20 cellular contexts compared by ENCODE assay signal in genomic region chrX:119728487-119728886, GRCh38. TPM values are rescaled to one million over a fixed set of nuclear protein-coding genes. Genes with fewer than 3 reads are reported as not detected.
DNase-seq lines count a peak whose midpoint lies in the region; ATAC-seq and TF ChIP-seq lines count a peak whose summit lies in the region.
"Had no signal": no experiment of that assay in that cellular context is flagged by ENCODE, and none has a peak within 500 bp of the region (broad histone marks: within the 10 kb centered on the region; RNA-seq: fewer than 3 reads in every experiment).

No MANE protein-coding gene starts in this region.

- H3K4me3 ChIP-seq in AG04450 (ENCODE audit: low read depth, low read length), result no peak overlapping the region
- no peak overlapping the region for H3K4me3 ChIP-seq in GM06990 (replicated peaks; ENCODE audit: low read depth, low read length)
- no peak overlapping the region for H3K4me3 ChIP-seq in OCI-LY7 (ENCODE audit: low read depth, low read length, poor library complexity, severe bottlenecking)
- no peak overlapping the region for H3K4me3 ChIP-seq in mammary epithelial cell (replicated peaks in 1 of 3; ENCODE audit: insufficient read depth in 1 of 3, low read depth in 2 of 3, low read length in 3 of 3)
- H3K4me3 ChIP-seq in suprapubic skin, result no peak overlapping the region
- H3K4me3 ChIP-seq: heart right ventricle, left ventricle myocardium inferior had no signal

- H3K27me3 ChIP-seq in AG04450 (ENCODE audit: control insufficient read depth, insufficient read depth, low read length) (no peaks in the 10 kb centered on the region), GM06990 (replicated peaks; ENCODE audit: control insufficient read depth, insufficient read depth, low read length) (no peaks in the 10 kb centered on the region; the same call in 1 of the 2 replicates), mammary epithelial cell (ENCODE audit: insufficient read depth, low read length) (peaks cover 2% of the 10 kb centered on the region), suprapubic skin (no peaks in the 10 kb centered on the region)
- H3K27me3 ChIP-seq: heart right ventricle had no signal

- no peak for ATAC-seq in GM19324 (IDR thresholded peaks at IDR 0.05; ENCODE audit: low FRiP score, unreplicated experiment)
- ATAC-seq: activated CD4-positive, CD25-positive, alpha-beta regulatory T cell treated with anti-CD3 and anti-CD28 coated beads, Interleukin-2, amount 50 U/mL, for 24 hours; heart right ventricle; natural killer cell had no signal

- WGBS in mammary epithelial cell (ENCODE audit: low coverage, missing lambda C conversion rate), result 53% methylated on average over 4 of the region's 5 CpGs
- WGBS in suprapubic skin, result 64% methylated on average over 5 of the region's 5 CpGs

- no peaks in the 10 kb centered on the region for H3K36me3 Mint-ChIP-seq in endothelial cell (ENCODE audit: low read depth, unreplicated experiment)
- H3K36me3 Mint-ChIP-seq in activated T-helper 2 cell treated with anti-CD3 and anti-CD28 coated beads, Interferon-gamma antibody, Interleukin-2, Interleukin-4, amounts not matched to agents 10 μg/mL and 5 μg/mL and 100 μg/mL, durations not matched to agents 14 hours and 24 hours and 36 hours (ENCODE audit: low read depth), result no peaks in the 10 kb centered on the region
- H3K36me3 Mint-ChIP-seq: activated naive CD8-positive, alpha-beta T cell treated with anti-CD3 and anti-CD28 coated beads, Interleukin-2, amount 10 ng/mL, durations not matched to agents 7 days and 5 days; natural killer cell; type B pancreatic cell had no signal

- CTCF ChIA-PET in AG04450 (lab: Charles Lee), result interaction anchor here (1.2 to 3.2 kb wide), 10 partner anchors 29 to 212 kb away, joined by 3 to 25 read pairs (median 7); partner anchors contain the start of genes SEPTIN6 and SOWAHD
- CTCF ChIA-PET in OCI-LY7 (lab: Charles Lee; ENCODE audit: unreplicated experiment), result interaction anchor here (0.8 to 1.9 kb wide), 11 partner anchors 11 to 259 kb away, joined by 3 to 7 read pairs (median 4); partner anchors contain the start of gene SEPTIN6
- CTCF ChIA-PET in mammary epithelial cell (lab: Charles Lee; ENCODE audit: low non-redundant PET), result no interaction called here

- H3K9ac ChIP-seq in mammary epithelial cell (ENCODE audit: insufficient read depth, low read length), result no peak overlapping the region

- H4K20me1 ChIP-seq in OCI-LY7 (ENCODE audit: insufficient read depth, low read length) (no peaks in the 10 kb centered on the region), mammary epithelial cell (ENCODE audit: insufficient read depth, low read length) (no peaks in the 10 kb centered on the region)

- H3K79me2 ChIP-seq in OCI-LY7 (ENCODE audit: insufficient read depth, low read depth, low read length), result no peaks in the 10 kb centered on the region
- no peaks in the 10 kb centered on the region for H3K79me2 ChIP-seq in mammary epithelial cell (ENCODE audit: insufficient read depth, low read length)

- no peak for TF ChIP-seq POLR2A in suprapubic skin (IDR thresholded peaks at IDR 0.05)

- no peaks in the 10 kb centered on the region for H3K4me1 Mint-ChIP-seq in endothelial cell (ENCODE audit: unreplicated experiment)
- peaks cover 6% of the 10 kb centered on the region for H3K4me1 Mint-ChIP-seq in activated T-helper 2 cell treated with anti-CD3 and anti-CD28 coated beads, Interferon-gamma antibody, Interleukin-2, Interleukin-4, amounts not matched to agents 10 μg/mL and 5 μg/mL and 100 μg/mL, durations not matched to agents 14 hours and 24 hours and 36 hours (ENCODE audit: low read depth)

- TF ChIP-seq CTCF in AG04450 (IDR thresholded peaks at IDR 0.05; ENCODE audit: low read depth, low read length) (peak; percentile 27; the same call in 1 of the 2 replicates), GM06990 (IDR thresholded peaks at IDR 0.05; ENCODE audit: insufficient read depth, low read length, poor library complexity, severe bottlenecking) (peak; percentile 47), OCI-LY7 (conservative IDR thresholded peaks at IDR 0.05; ENCODE audit: low read length) (peak; percentile 76), endothelial cell (IDR thresholded peaks at IDR 0.05; ENCODE audit: unreplicated experiment) (no peak), mammary epithelial cell (conservative IDR thresholded peaks at IDR 0.05 in 1 of 2, IDR thresholded peaks at IDR 0.05 in 1 of 2; ENCODE audit: extremely low read depth in 1 of 2, insufficient read depth in 1 of 2, low read depth in 1 of 2, low read length in 2 of 2) (peak in 1 of 2 donors; percentile 26), suprapubic skin (IDR thresholded peaks at IDR 0.05) (no peak)

- no peaks in the 10 kb centered on the region for H3K9me2 ChIP-seq in OCI-LY7 (ENCODE audit: insufficient read depth, low read length)

- peak overlapping the region; percentile 51; the same call in 1 of the 2 replicates for H3K4me2 ChIP-seq in OCI-LY7 (ENCODE audit: low read length)
- H3K4me2 ChIP-seq in mammary epithelial cell (ENCODE audit: insufficient read depth, low read depth, low read length), result no peak overlapping the region

- H3K9me3 ChIP-seq in AG04450 (ENCODE audit: control insufficient read depth, insufficient read depth, low read length) (no peaks in the 10 kb centered on the region), OCI-LY7 (ENCODE audit: low read length) (no peaks in the 10 kb centered on the region), mammary epithelial cell (replicated peaks; ENCODE audit: insufficient read depth, low read length) (no peaks in the 10 kb centered on the region), suprapubic skin (no peaks in the 10 kb centered on the region)
- H3K9me3 ChIP-seq: heart right ventricle, left ventricle myocardium inferior had no signal

- H3K36me3 ChIP-seq in GM06990 (ENCODE audit: control insufficient read depth, insufficient read depth, low read length), result no peaks in the 10 kb centered on the region
- H3K36me3 ChIP-seq in OCI-LY7 (ENCODE audit: insufficient read depth, low read length), result no peaks in the 10 kb centered on the region
- no peaks in the 10 kb centered on the region for H3K36me3 ChIP-seq in mammary epithelial cell (ENCODE audit: insufficient read depth, low read length)
- no peaks in the 10 kb centered on the region for H3K36me3 ChIP-seq in suprapubic skin
- H3K36me3 ChIP-seq: heart right ventricle, left ventricle myocardium inferior had no signal

- H3K27ac ChIP-seq in AG04450 (ENCODE audit: low read depth, low read length) (no peak overlapping the region), OCI-LY7 (ENCODE audit: low read depth, low read length, poor library complexity, severe bottlenecking) (no peak overlapping the region), mammary epithelial cell (ENCODE audit: insufficient read depth, low read depth, low read length) (no peak overlapping the region), suprapubic skin (no peak overlapping the region)
- H3K27ac ChIP-seq: heart right ventricle, left ventricle myocardium inferior had no signal

- POLR2A ChIA-PET in AG04450 (lab: Yijun Ruan, JAX), result no interaction called here
- POLR2A ChIA-PET in OCI-LY7 (lab: Charles Lee), result interaction anchor here (0.6 to 1.5 kb wide), 7 partner anchors 16 to 222 kb away, joined by 3 to 6 read pairs (median 4); partner anchors contain the start of genes NKRF and SEPTIN6

- H3K4me3 Mint-ChIP-seq in endothelial cell (ENCODE audit: unreplicated experiment), result no peak overlapping the region
- H3K4me3 Mint-ChIP-seq in activated T-helper 2 cell treated with anti-CD3 and anti-CD28 coated beads, Interferon-gamma antibody, Interleukin-2, Interleukin-4, amounts not matched to agents 10 μg/mL and 5 μg/mL and 100 μg/mL, durations not matched to agents 14 hours and 24 hours and 36 hours (ENCODE audit: low read depth), result no peak overlapping the region
- H3K4me3 Mint-ChIP-seq: activated naive CD8-positive, alpha-beta T cell treated with anti-CD3 and anti-CD28 coated beads, Interleukin-2, amount 10 ng/mL, durations not matched to agents 7 days and 5 days; natural killer cell; type B pancreatic cell had no signal

- H3K4me1 ChIP-seq in OCI-LY7 (ENCODE audit: insufficient read depth, low read length, poor library complexity, severe bottlenecking) (peaks cover 14% of the 10 kb centered on the region), mammary epithelial cell (ENCODE audit: insufficient read depth, low read length) (no peaks in the 10 kb centered on the region), suprapubic skin (no peaks in the 10 kb centered on the region)
- H3K4me1 ChIP-seq: left ventricle myocardium inferior had no signal

- DNase-seq in AG04450 (ENCODE audit: low read depth, low spot score), result no peak
- DNase-seq in GM06990 (ENCODE audit: extremely low read depth, insufficient read length), result no peak
- DNase-seq in OCI-LY7 (ENCODE audit: low spot score), result peak; percentile 72
- peak; percentile 18 for DNase-seq in endothelial cell (ENCODE audit: low spot score)
- DNase-seq in activated T-helper 2 cell treated with anti-CD3 and anti-CD28 coated beads, Interferon-gamma antibody, Interleukin-2, Interleukin-4, amounts not matched to agents 10 μg/mL and 5 μg/mL and 100 μg/mL, durations not matched to agents 14 hours and 24 hours and 36 hours (ENCODE audit: low spot score), result no peak
- DNase-seq in mammary epithelial cell, result no peak
- DNase-seq in suprapubic skin (ENCODE audit: low spot score in 2 of 2), result no peak
- DNase-seq: activated naive CD8-positive, alpha-beta T cell treated with anti-CD3 and anti-CD28 coated beads, Interleukin-2, amount 10 ng/mL, durations not matched to agents 7 days and 5 days; C1 segment of cervical spinal cord; heart right ventricle; Kasumi-1; left ventricle myocardium inferior; natural killer cell; NCI-H2081; stimulated activated CD4-positive, alpha-beta T cell treated with anti-CD3 and anti-CD28 coated beads, Interleukin-2, amount 100 ng/mL, for 24 hours; stimulated activated CD8-positive, alpha-beta memory T cell treated with anti-CD3 and anti-CD28 coated beads, Interleukin-4, amount 100 ng/mL, for 48 hours had no signal

- BruUV-seq in OCI-LY7 (replicated peaks; lab: Mats Ljungman, UMichigan) (no TSS peak), mammary epithelial cell (replicated peaks; lab: Mats Ljungman, UMichigan) (no TSS peak)

- no peak for TF ChIP-seq EP300 in suprapubic skin (IDR thresholded peaks at IDR 0.05)

- no peaks in the 10 kb centered on the region for H3K27me3 Mint-ChIP-seq in endothelial cell (ENCODE audit: unreplicated experiment)
- H3K27me3 Mint-ChIP-seq in activated T-helper 2 cell treated with anti-CD3 and anti-CD28 coated beads, Interferon-gamma antibody, Interleukin-2, Interleukin-4, amounts not matched to agents 10 μg/mL and 5 μg/mL and 100 μg/mL, durations not matched to agents 14 hours and 24 hours and 36 hours (ENCODE audit: low read depth), result no peaks in the 10 kb centered on the region
- H3K27me3 Mint-ChIP-seq: activated naive CD8-positive, alpha-beta T cell treated with anti-CD3 and anti-CD28 coated beads, Interleukin-2, amount 10 ng/mL, durations not matched to agents 7 days and 5 days; type B pancreatic cell had no signal

- in situ Hi-C loops in mammary epithelial cell (cut with MboI; ENCODE audit: low sequenced_read_pairs in 2 of 2), result loop anchor here in 1 of 2 donors (25.0 kb wide), 1 partner anchor 416 kb away; no protein-coding TSS in a partner anchor

- no peaks in the 10 kb centered on the region for H3K9me3 Mint-ChIP-seq in endothelial cell (ENCODE audit: unreplicated experiment)
- H3K9me3 Mint-ChIP-seq in activated T-helper 2 cell treated with anti-CD3 and anti-CD28 coated beads, Interferon-gamma antibody, Interleukin-2, Interleukin-4, amounts not matched to agents 10 μg/mL and 5 μg/mL and 100 μg/mL, durations not matched to agents 14 hours and 24 hours and 36 hours, result no peaks in the 10 kb centered on the region
- H3K9me3 Mint-ChIP-seq: activated naive CD8-positive, alpha-beta T cell treated with anti-CD3 and anti-CD28 coated beads, Interleukin-2, amount 10 ng/mL, durations not matched to agents 7 days and 5 days; natural killer cell; type B pancreatic cell had no signal

- no peak overlapping the region for H3K27ac Mint-ChIP-seq in endothelial cell (ENCODE audit: unreplicated experiment)
- H3K27ac Mint-ChIP-seq in activated T-helper 2 cell treated with anti-CD3 and anti-CD28 coated beads, Interferon-gamma antibody, Interleukin-2, Interleukin-4, amounts not matched to agents 10 μg/mL and 5 μg/mL and 100 μg/mL, durations not matched to agents 14 hours and 24 hours and 36 hours, result no peak overlapping the region
- H3K27ac Mint-ChIP-seq: activated naive CD8-positive, alpha-beta T cell treated with anti-CD3 and anti-CD28 coated beads, Interleukin-2, amount 10 ng/mL, durations not matched to agents 7 days and 5 days; natural killer cell; type B pancreatic cell had no signal

- intact Hi-C loops in OCI-LY7 (cut with micrococcal nuclease; ENCODE audit: unreplicated experiment), result loop anchor here (1.0 kb wide), 1 partner anchor 212 kb away; no protein-coding TSS in a partner anchor
- intact Hi-C loops in activated T-helper 2 cell treated with anti-CD3 and anti-CD28 coated beads, Interferon-gamma antibody, Interleukin-2, Interleukin-4, amounts not matched to agents 10 μg/mL and 5 μg/mL and 100 μg/mL, durations not matched to agents 14 hours and 24 hours and 36 hours (cut with micrococcal nuclease), result no loop called here
- intact Hi-C loops in mammary epithelial cell (cut with micrococcal nuclease), result no loop called here

- peak overlapping the region; percentile 73 for H2AFZ ChIP-seq in OCI-LY7 (ENCODE audit: low read length)
- H2AFZ ChIP-seq in mammary epithelial cell (ENCODE audit: low read depth, low read length), result no peak overlapping the region

- dilution Hi-C loops in mammary epithelial cell (cut with HindIII; ENCODE audit: low sequenced_read_pairs), result no loop called here

RNA-seq across cellular contexts. Expression of gene SOWAHD, which starts 29.9 kb away (rescaled TPM):
- polyA plus RNA-seq in AG04450 (2011; rRNA removed), result 0.25 and 0.31 TPM in 2 replicates
- 0.14 and 0.17 TPM in 2 replicates for polyA minus RNA-seq in AG04450 (2011; rRNA and poly(A)+ RNA removed)
- not detected in 2 replicates for total RNA-seq in OCI-LY7 (2014; rRNA removed; shearing (Covaris generic))
- 0.29 and 0.55 TPM in 2 replicates for total RNA-seq in OCI-LY7 (2022)
- total RNA-seq in endothelial cell (ENCODE audit: unreplicated experiment), result not detected
- total RNA-seq in activated T-helper 2 cell treated with anti-CD3 and anti-CD28 coated beads, Interferon-gamma antibody, Interleukin-2, Interleukin-4, amounts not matched to agents 10 μg/mL and 5 μg/mL and 100 μg/mL, durations not matched to agents 14 hours and 24 hours and 36 hours, result 0.46 and 0.59 TPM in 2 replicates
- total RNA-seq in mammary epithelial cell, result under 1 TPM in 1 of 2 donors, not detected in 1; 0.33 TPM
- polyA plus RNA-seq in mammary epithelial cell, result 0.18 TPM
- polyA minus RNA-seq in mammary epithelial cell, result not detected
- total RNA-seq in suprapubic skin, result under 1 TPM in 1 of 4 donors, not detected in 3; 0.64 TPM
- total RNA-seq: cardiac septum had no signal

RNA-seq across cellular contexts. Expression of gene SEPTIN6, which starts 35.5 kb away (rescaled TPM):
- polyA plus RNA-seq in AG04450 (2011; rRNA removed) (34.4 and 37.0 TPM in 2 replicates), mammary epithelial cell (19.6 TPM)
- polyA minus RNA-seq in AG04450 (2011; rRNA and poly(A)+ RNA removed), result 37.2 and 41.8 TPM in 2 replicates
- total RNA-seq in OCI-LY7 (2014; rRNA removed; shearing (Covaris generic)), result 145 and 182 TPM in 2 replicates
- total RNA-seq in OCI-LY7 (2022) (216 and 231 TPM in 2 replicates), endothelial cell (ENCODE audit: unreplicated experiment) (19.8 TPM), mammary epithelial cell (10 to 100 TPM in 1 of 2 donors, 1 to 10 TPM in 1; 8.5 to 11.4 TPM), suprapubic skin (10 to 100 TPM; 10.1 to 14.1 (median 10.9) TPM)
- 175 and 179 TPM in 2 replicates for total RNA-seq in activated T-helper 2 cell treated with anti-CD3 and anti-CD28 coated beads, Interferon-gamma antibody, Interleukin-2, Interleukin-4, amounts not matched to agents 10 μg/mL and 5 μg/mL and 100 μg/mL, durations not matched to agents 14 hours and 24 hours and 36 hours
- polyA minus RNA-seq in mammary epithelial cell, result 4.5 TPM

Comparison
In these comparisons a context has a peak if more than half of its experiments do, and no peak if none do; other contexts are left out.
1. DNase-seq: peak in OCI-LY7 (single experiment) and endothelial cell (single experiment); none in AG04450 (single experiment), GM06990 (single experiment), activated T-helper 2 cell treated with anti-CD3 and anti-CD28 coated beads, Interferon-gamma antibody, Interleukin-2, Interleukin-4, amounts not matched to agents 10 μg/mL and 5 μg/mL and 100 μg/mL, durations not matched to agents 14 hours and 24 hours and 36 hours (single experiment), mammary epithelial cell (single experiment) and suprapubic skin (0 of 2).
2. CTCF ChIP-seq: peak in AG04450 (single experiment), GM06990 (single experiment) and OCI-LY7 (single experiment); none in endothelial cell (single experiment) and suprapubic skin (0 of 2).